In genomic region chr17:1830288-1830687, GRCh38 we compare ENCODE assay signal across 9 cellular contexts. TPM values are rescaled to one million over a fixed set of nuclear protein-coding genes. Genes with fewer than 3 reads are reported as not detected.
DNase-seq lines count a peak whose midpoint lies in the region; ATAC-seq, FAIRE-seq and TF ChIP-seq lines count a peak whose summit lies in the region.
"Had no signal": no experiment of that assay in that cellular context is flagged by ENCODE, and none has a peak within 500 bp of the region (broad histone marks: within the 10 kb centered on the region; RNA-seq: fewer than 3 reads in every experiment).

No MANE protein-coding gene starts in this region.

- peak overlapping the region; percentile 68 for H3K9ac ChIP-seq in HUES48 (ENCODE audit: low read depth, low read length)
- peak overlapping the region; percentile 74 for H3K9ac ChIP-seq in fibroblast of lung (ENCODE audit: insufficient read depth, low read length)

- H3K4me1 Mint-ChIP-seq in Calu3 (ENCODE audit: low read depth, unreplicated experiment) (peaks cover 19% of the 10 kb centered on the region), activated B cell treated with CpG ODN at 0.5 μM for 24 hours (peaks cover 46% of the 10 kb centered on the region)

- BruUV-seq in Calu3 (replicated peaks; lab: Mats Ljungman, UMichigan): TSS peak; percentile 36

- peak overlapping the region; percentile 97 for H3K4me2 ChIP-seq in fibroblast of lung (ENCODE audit: extremely low read depth, insufficient read depth, low read length)

- H2AFZ ChIP-seq in fibroblast of lung (ENCODE audit: low read length): peak overlapping the region; percentile 52

- H3K27me3 ChIP-seq in HUES48 (ENCODE audit: control insufficient read depth, insufficient read depth, low read length) (no peaks in the 10 kb centered on the region), fibroblast of lung (ENCODE audit: control insufficient read depth, insufficient read depth, low read length) (no peaks in the 10 kb centered on the region), pancreas (no peaks in the 10 kb centered on the region)

- H3K36me3 ChIP-seq in HUES48 (ENCODE audit: control insufficient read depth, insufficient read depth, low read length) (peaks cover 44% of the 10 kb centered on the region), fibroblast of lung (ENCODE audit: control insufficient read depth, insufficient read depth, low read length) (no peaks in the 10 kb centered on the region), pancreas (peaks cover 0 to 16% (median 0%) of the 10 kb centered on the region in 3 donors)

- intact Hi-C loops in Calu3 (cut with micrococcal nuclease; ENCODE audit: unreplicated experiment) (no loop called here), activated B cell treated with CpG ODN at 0.5 μM for 24 hours (cut with micrococcal nuclease) (no loop called here), pancreas (cut with DNase I) (no loop called here)

- H3K27ac ChIP-seq in HUES48 (ENCODE audit: low read depth, low read length): no peak overlapping the region
- peak overlapping the region; percentile 30 for H3K27ac ChIP-seq in fibroblast of lung (ENCODE audit: insufficient read depth, low read length)
- peak overlapping the region; percentile 51 to 84 (median 80) for H3K27ac ChIP-seq in pancreas

- ATAC-seq in activated B cell treated with CpG ODN at 0.5 μM for 24 hours (ENCODE audit: low read depth) (no peak), pancreas (no peak), HG02938 (IDR thresholded peaks at IDR 0.05; ENCODE audit: unreplicated experiment) (no peak)

- POLR2A ChIA-PET in activated B cell treated with CpG ODN at 0.5 μM for 24 hours (lab: Charles Lee): interaction anchor here (0.6 to 2.6 kb wide), 9 partner anchors 9 to 238 kb away, joined by 3 to 22 read pairs (median 5); no protein-coding TSS in a partner anchor

- H3K36me3 Mint-ChIP-seq in Calu3 (ENCODE audit: insufficient read depth, unreplicated experiment) (peaks cover 43% of the 10 kb centered on the region), activated B cell treated with CpG ODN at 0.5 μM for 24 hours (ENCODE audit: low read depth) (peaks cover 31% of the 10 kb centered on the region)

- H3K27me3 Mint-ChIP-seq in Calu3 (ENCODE audit: unreplicated experiment): no peaks in the 10 kb centered on the region
- H3K27me3 Mint-ChIP-seq in activated B cell treated with CpG ODN at 0.5 μM for 24 hours: no peaks in the 10 kb centered on the region

- no peak for TF ChIP-seq CTCF in Calu3 (IDR thresholded peaks at IDR 0.05; ENCODE audit: unreplicated experiment)
- TF ChIP-seq CTCF in activated B cell treated with CpG ODN at 0.5 μM for 24 hours (IDR thresholded peaks at IDR 0.05): no peak
- TF ChIP-seq CTCF in fibroblast of lung (conservative IDR thresholded peaks at IDR 0.05 in 1 of 2, IDR thresholded peaks at IDR 0.05 in 1 of 2; ENCODE audit: low read depth in 1 of 2, low read length in 2 of 2): no peak
- TF ChIP-seq CTCF in pancreas (IDR thresholded peaks at IDR 0.05): no peak

- no peak for FAIRE-seq in pancreas (lab: Jason Lieb, UNC)
- FAIRE-seq: TTC549 had no signal

- peak overlapping the region; percentile 82 for H3K4me3 Mint-ChIP-seq in Calu3 (ENCODE audit: low read depth, unreplicated experiment)
- peak overlapping the region; percentile 91 for H3K4me3 Mint-ChIP-seq in activated B cell treated with CpG ODN at 0.5 μM for 24 hours

- 0% methylated on average over 11 of the region's 11 CpGs for WGBS in pancreas, 2 donors

- CTCF ChIA-PET in Calu3 (lab: Charles Lee) (no interaction called here), activated B cell treated with CpG ODN at 0.5 μM for 24 hours (lab: Charles Lee) (interaction anchor here (1.0 kb wide), 1 partner anchor 109 kb away, joined by 3 read pairs; no protein-coding TSS in a partner anchor)

- DNase-seq in Calu3 (peak; percentile 4), activated B cell treated with CpG ODN at 0.5 μM for 24 hours (peak; percentile 17), fibroblast of lung (ENCODE audit: low read depth in 2 of 2) (peak; percentile 3 to 4), pancreas (no peak), GM03348 (ENCODE audit: low spot score) (no peak), mucosa of gallbladder (ENCODE audit: low spot score) (no peak)

- H3K4me1 ChIP-seq in HUES48 (ENCODE audit: control insufficient read depth, insufficient read depth, low read length) (no peaks in the 10 kb centered on the region), fibroblast of lung (ENCODE audit: control insufficient read depth, extremely low read depth, insufficient read depth, low read length) (no peaks in the 10 kb centered on the region), pancreas (peaks cover 0 to 9% (median 8%) of the 10 kb centered on the region in 3 donors)

- H3K27ac Mint-ChIP-seq in Calu3 (ENCODE audit: unreplicated experiment) (peak overlapping the region; percentile 60), activated B cell treated with CpG ODN at 0.5 μM for 24 hours (peak overlapping the region; percentile 83)

- no peaks in the 10 kb centered on the region for H4K20me1 ChIP-seq in fibroblast of lung (ENCODE audit: control insufficient read depth, extremely low read depth, insufficient read depth, low read length)

- H3K9me3 ChIP-seq in HUES48 (ENCODE audit: control insufficient read depth, insufficient read depth, low read length): no peaks in the 10 kb centered on the region
- no peaks in the 10 kb centered on the region for H3K9me3 ChIP-seq in fibroblast of lung (ENCODE audit: control insufficient read depth, insufficient read depth, low read depth, low read length)
- no peaks in the 10 kb centered on the region for H3K9me3 ChIP-seq in pancreas

- H3K4me3 ChIP-seq in HUES48 (ENCODE audit: low read depth, low read length) (peak overlapping the region; percentile 96), fibroblast of lung (replicated peaks in 1 of 4; ENCODE audit: control extremely low read depth in 1 of 4, insufficient read depth in 1 of 4, low read depth in 3 of 4, low read length in 4 of 4) (peak overlapping the region; percentile 75 to 93 (median 82)), pancreas (peak overlapping the region; percentile 65 to 86 (median 76))

- peaks cover 40% of the 10 kb centered on the region for H3K79me2 ChIP-seq in fibroblast of lung (ENCODE audit: control insufficient read depth, insufficient read depth, low read length)

- H3K9me3 Mint-ChIP-seq in Calu3 (ENCODE audit: low read depth, unreplicated experiment) (no peaks in the 10 kb centered on the region), activated B cell treated with CpG ODN at 0.5 μM for 24 hours (no peaks in the 10 kb centered on the region)

RNA-seq across cellular contexts. Expression of gene RPA1, which starts 0.5 kb away (rescaled TPM):
- 78.7 and 87.5 TPM in 2 replicates for total RNA-seq in Calu3 (2022)
- total RNA-seq in activated B cell treated with CpG ODN at 0.5 μM for 24 hours: 99.8 and 109 TPM in 2 replicates
- 14.6 and 22.3 TPM in 2 replicates for total RNA-seq in fibroblast of lung
- polyA plus RNA-seq in fibroblast of lung: 55.4 and 104 TPM in 2 replicates
- 42.8 and 69.3 TPM in 2 replicates for polyA plus RNA-seq in fibroblast of lung (2012)
- polyA minus RNA-seq in fibroblast of lung (ENCODE audit: low replicate concordance): 13.4 and 29.8 TPM in 2 replicates
- 10 to 100 TPM; 34.7 to 43.9 (median 39.1) TPM for total RNA-seq in pancreas
- polyA plus RNA-seq in pancreas: 10 to 100 TPM in 1 of 2 donors, 1 to 10 TPM in 1; 6.5 to 17.0 TPM
- total RNA-seq in mucosa of gallbladder: 85.6 TPM

RNA-seq across cellular contexts. Expression of gene SMYD4, which starts 0.6 kb away (rescaled TPM):
- 18.6 and 20.7 TPM in 2 replicates for total RNA-seq in Calu3 (2022)
- 19.9 and 21.8 TPM in 2 replicates for total RNA-seq in activated B cell treated with CpG ODN at 0.5 μM for 24 hours
- 8.7 and 11.6 TPM in 2 replicates for total RNA-seq in fibroblast of lung
- 5.1 and 5.8 TPM in 2 replicates for polyA plus RNA-seq in fibroblast of lung
- 4.7 and 4.8 TPM in 2 replicates for polyA plus RNA-seq in fibroblast of lung (2012)
- 7.2 and 18.1 TPM in 2 replicates for polyA minus RNA-seq in fibroblast of lung (ENCODE audit: low replicate concordance)
- total RNA-seq in pancreas: 1 to 10 TPM; 5.0 to 8.9 (median 6.9) TPM
- polyA plus RNA-seq in pancreas: 1 to 10 TPM; 4.0 to 4.7 TPM
- 13.2 TPM for total RNA-seq in mucosa of gallbladder

Comparison
In these comparisons a context has a peak if more than half of its experiments do, and no peak if none do; other contexts are left out.
1. DNase-seq: peak in Calu3 (single experiment), activated B cell treated with CpG ODN at 0.5 μM for 24 hours (single experiment) and fibroblast of lung (2 of 2); none in pancreas (0 of 6), GM03348 (single experiment) and mucosa of gallbladder (single experiment).
2. Peak in every context shown above with its lines, with median percentiles within 50 percentile points of each other: H3K4me3 ChIP-seq.